In the genomic region with DNA sequence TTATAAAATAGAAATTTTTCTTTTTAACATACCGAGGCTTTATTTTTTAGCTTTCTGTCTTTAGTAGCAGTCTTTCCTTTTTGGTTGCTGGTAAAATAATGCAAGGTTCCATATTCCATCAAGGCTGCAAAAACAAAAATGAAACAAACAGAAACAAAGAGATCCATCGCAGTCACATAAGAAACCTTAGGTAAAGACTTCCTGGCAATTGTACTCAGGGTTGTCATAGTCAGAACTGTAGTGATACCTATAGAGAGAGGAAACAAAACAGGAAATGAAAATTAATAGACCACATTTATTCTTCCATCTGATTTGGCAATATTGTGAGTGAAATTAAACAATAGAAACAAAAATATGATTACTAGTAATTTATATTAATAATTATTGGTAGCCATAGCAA, we compare ENCODE assay signal across 25 cellular contexts.
"Had no signal": no experiment of that assay in that cellular context is flagged by ENCODE, and none has a peak within 500 bp of the region (broad histone marks: within the 10 kb centered on the region; RNA-seq: fewer than 3 reads in every experiment).

No MANE protein-coding gene starts in this region.

- H3K27ac Mint-ChIP-seq: dendritic cell treated with granulocyte-macrophage colony-stimulating factor and Interleukin-4, amounts not matched to agents 40 ng/mL and 50 ng/mL, for 4 days; effector memory CD8-positive, alpha-beta T cell; endodermal cell had no signal

- H3K27ac ChIP-seq: colonic mucosa, coronary artery, dorsolateral prefrontal cortex, epithelial cell of prostate, esophagus muscularis mucosa, esophagus squamous epithelium, foreskin keratinocyte, gastrocnemius medialis, gastroesophageal sphincter, heart left ventricle, heart right ventricle had no signal

- H3K27me3 Mint-ChIP-seq: dendritic cell treated with granulocyte-macrophage colony-stimulating factor and Interleukin-4, amounts not matched to agents 40 ng/mL and 50 ng/mL, for 4 days; effector memory CD8-positive, alpha-beta T cell had no signal

- ATAC-seq: effector memory CD8-positive, alpha-beta T cell; esophagus mucosa; foreskin keratinocyte; gastrocnemius medialis; gastroesophageal sphincter; heart left ventricle; heart right ventricle had no signal

- DNase-seq: colonic mucosa; cortex of kidney; dermis blood vessel endothelial cell; dorsolateral prefrontal cortex; effector CD4-positive, alpha-beta T cell; effector CD8-positive, alpha-beta T cell; effector memory CD4-positive, alpha-beta T cell; effector memory CD8-positive, alpha-beta T cell; endodermal cell; erythroblast; esophagus squamous epithelium; foreskin fibroblast; foreskin keratinocyte; foreskin melanocyte; gastrocnemius medialis; glutamatergic neuron; head of caudate nucleus; heart left ventricle; heart right ventricle had no signal

- H3K9me3 Mint-ChIP-seq: endodermal cell had no signal

- H3K27me3 ChIP-seq: colonic mucosa, dorsolateral prefrontal cortex, esophagus muscularis mucosa, esophagus squamous epithelium, foreskin keratinocyte, gastrocnemius medialis, gastroesophageal sphincter, heart left ventricle, heart right ventricle had no signal

- H3K4me3 Mint-ChIP-seq: dendritic cell treated with granulocyte-macrophage colony-stimulating factor and Interleukin-4, amounts not matched to agents 40 ng/mL and 50 ng/mL, for 4 days; effector memory CD8-positive, alpha-beta T cell; endodermal cell had no signal

- H3K36me3 ChIP-seq: colonic mucosa, esophagus muscularis mucosa, esophagus squamous epithelium, gastrocnemius medialis, gastroesophageal sphincter, heart left ventricle, heart right ventricle had no signal

- H3K4me3 ChIP-seq: colonic mucosa, coronary artery, dorsolateral prefrontal cortex, esophagus muscularis mucosa, esophagus squamous epithelium, gastrocnemius medialis, gastroesophageal sphincter, heart left ventricle, heart right ventricle had no signal

- H3K9me3 ChIP-seq: colonic mucosa, esophagus muscularis mucosa, esophagus squamous epithelium, gastrocnemius medialis, gastroesophageal sphincter, heart left ventricle had no signal

- H3K4me1 Mint-ChIP-seq: endodermal cell had no signal

- H3K4me1 ChIP-seq: colonic mucosa, esophagus muscularis mucosa, esophagus squamous epithelium, foreskin keratinocyte, gastrocnemius medialis, gastroesophageal sphincter, heart left ventricle, heart right ventricle had no signal
